18 cellular contexts compared by ENCODE assay signal in genomic region chr4:37999000-37999745, GRCh38. TPM values are rescaled to one million over a fixed set of nuclear protein-coding genes. Genes with fewer than 3 reads are reported as not detected.
DNase-seq lines count a peak whose midpoint lies in the region; ATAC-seq and TF ChIP-seq lines count a peak whose summit lies in the region.
"Had no signal": no experiment of that assay in that cellular context is flagged by ENCODE, and none has a peak within 500 bp of the region (broad histone marks: within the 10 kb centered on the region; RNA-seq: fewer than 3 reads in every experiment).

No MANE protein-coding gene starts in this region.

- no peaks in the 10 kb centered on the region for H3K27me3 Mint-ChIP-seq in activated T-helper 1 cell treated with anti-CD3 and anti-CD28 coated beads, Interleukin-12 subunit alpha, Interleukin-12 subunit beta, Interleukin-2, Interleukin-4 antibody, amounts not matched to agents 30 ng/mL and 10 ng/mL and 1 ng/mL, durations not matched to agents 14 hours and 24 hours and 36 hours (ENCODE audit: insufficient read depth)
- H3K27me3 Mint-ChIP-seq in nephron (ENCODE audit: low read depth): no peaks in the 10 kb centered on the region
- H3K27me3 Mint-ChIP-seq: CD8-positive, alpha-beta memory T cell had no signal

- H3K27ac ChIP-seq in neuronal stem cell (replicated peaks; ENCODE audit: low read length): no peak overlapping the region
- H3K27ac ChIP-seq: epithelial cell of prostate, heart right ventricle, spleen had no signal

- no peak overlapping the region for H2BK120ac ChIP-seq in neuronal stem cell (ENCODE audit: low read depth, low read length)

- H3K4ac ChIP-seq in neuronal stem cell (ENCODE audit: low read length): no peak overlapping the region

- no peaks in the 10 kb centered on the region for H3K27me3 ChIP-seq in neuronal stem cell (ENCODE audit: control insufficient read depth in 3 of 3, insufficient read depth in 3 of 3, low read depth in 1 of 3, low read length in 3 of 3)
- H3K27me3 ChIP-seq: heart right ventricle, spleen had no signal

- no peak overlapping the region for H3K18ac ChIP-seq in neuronal stem cell (ENCODE audit: low read length)

- H2BK12ac ChIP-seq in neuronal stem cell (ENCODE audit: low read length): no peak overlapping the region

- H3K36me3 ChIP-seq in neuronal stem cell (replicated peaks in 1 of 2; ENCODE audit: control insufficient read depth in 2 of 2, insufficient read depth in 2 of 2, low read length in 2 of 2): no peaks in the 10 kb centered on the region
- H3K36me3 ChIP-seq: heart right ventricle, thoracic aorta had no signal

- H3K9me3 ChIP-seq in neuronal stem cell (replicated peaks in 1 of 2; ENCODE audit: control insufficient read depth in 2 of 2, insufficient read depth in 1 of 2, low read depth in 1 of 2, low read length in 2 of 2): no peaks in the 10 kb centered on the region
- H3K9me3 ChIP-seq: heart right ventricle, spleen, thoracic aorta had no signal

- intact Hi-C loops in activated T-helper 1 cell treated with anti-CD3 and anti-CD28 coated beads, Interleukin-12 subunit alpha, Interleukin-12 subunit beta, Interleukin-2, Interleukin-4 antibody, amounts not matched to agents 30 ng/mL and 10 ng/mL and 1 ng/mL, durations not matched to agents 14 hours and 24 hours and 36 hours (cut with micrococcal nuclease): no loop called here

- peaks cover 4 to 22% of the 10 kb centered on the region in 2 donors for H3K4me1 ChIP-seq in neuronal stem cell (ENCODE audit: control insufficient read depth in 2 of 2, insufficient read depth in 1 of 2, low read depth in 1 of 2, low read length in 2 of 2)

- H4K8ac ChIP-seq in neuronal stem cell (ENCODE audit: low read depth, low read length): no peak overlapping the region

- H3K4me3 Mint-ChIP-seq in activated T-helper 1 cell treated with anti-CD3 and anti-CD28 coated beads, Interleukin-12 subunit alpha, Interleukin-12 subunit beta, Interleukin-2, Interleukin-4 antibody, amounts not matched to agents 30 ng/mL and 10 ng/mL and 1 ng/mL, durations not matched to agents 14 hours and 24 hours and 36 hours: no peak overlapping the region
- H3K4me3 Mint-ChIP-seq in nephron: peak overlapping the region in 1 of 3 experiments; percentile 54

- no peak overlapping the region for H3K23ac ChIP-seq in neuronal stem cell (ENCODE audit: low read depth, low read length, poor library complexity)

- H3K4me1 Mint-ChIP-seq in activated T-helper 1 cell treated with anti-CD3 and anti-CD28 coated beads, Interleukin-12 subunit alpha, Interleukin-12 subunit beta, Interleukin-2, Interleukin-4 antibody, amounts not matched to agents 30 ng/mL and 10 ng/mL and 1 ng/mL, durations not matched to agents 14 hours and 24 hours and 36 hours (ENCODE audit: low read depth): peaks cover 39% of the 10 kb centered on the region
- H3K4me1 Mint-ChIP-seq in nephron: peaks cover 78% of the 10 kb centered on the region

- H3K14ac ChIP-seq in neuronal stem cell (ENCODE audit: low read length): no peak overlapping the region

- H3K9ac ChIP-seq in neuronal stem cell (ENCODE audit: low read depth, low read length, poor library complexity): no peak overlapping the region

- H2AK5ac ChIP-seq in neuronal stem cell (ENCODE audit: low read depth, low read length): no peak overlapping the region

- H2AFZ ChIP-seq in neuronal stem cell (ENCODE audit: low read length): no peak overlapping the region

- H3K4me2 ChIP-seq in neuronal stem cell (ENCODE audit: insufficient read depth, low read length, poor library complexity, severe bottlenecking): no peak overlapping the region

- H3K4me3 ChIP-seq in neuronal stem cell (ENCODE audit: low read length in 2 of 2): no peak overlapping the region
- H3K4me3 ChIP-seq: heart right ventricle, lung, spleen, thoracic aorta had no signal

- H2BK5ac ChIP-seq in neuronal stem cell (ENCODE audit: low read length): no peak overlapping the region

- whole genome bisulfite sequencing in neuronal stem cell (ENCODE audit: extremely low coverage in 2 of 2, insufficient read length in 2 of 2, insufficient replicate concordance in 1 of 2), 2 donors: no CpG with 5 or more reads among the region's 12 CpGs

- ATAC-seq in esophagus mucosa: no peak

- DNase-seq in NCI-H1417 (lab: John Stamatoyannopoulos, UW): peak; percentile 17 to 85 (median 73)
- DNase-seq in NCI-H1417 treated with DMSO at 0.1 percent for 48 hours (lab: John Stamatoyannopoulos, UW): no peak
- peak; percentile 13 for DNase-seq in NCI-H2107 (lab: John Stamatoyannopoulos, UW)
- DNase-seq in activated T-helper 1 cell treated with anti-CD3 and anti-CD28 coated beads, Interleukin-12 subunit alpha, Interleukin-12 subunit beta, Interleukin-2, Interleukin-4 antibody, amounts not matched to agents 30 ng/mL and 10 ng/mL and 1 ng/mL, durations not matched to agents 14 hours and 24 hours and 36 hours (ENCODE audit: low spot score): no peak
- no peak for DNase-seq in neuronal stem cell (ENCODE audit: low spot score)
- no peak for DNase-seq in amniotic stem cell (lab: John Stamatoyannopoulos, UW)
- DNase-seq: 8988T; activated effector memory CD4-positive, alpha-beta T cell treated with Interleukin-2 at 50 U/mL for 16 hours; central memory CD4-positive, alpha-beta T cell; heart right ventricle; NCI-H1048; spleen had no signal

- no peak overlapping the region for H4K91ac ChIP-seq in neuronal stem cell (ENCODE audit: low read depth, low read length, poor library complexity)

- no peak overlapping the region for H2BK15ac ChIP-seq in neuronal stem cell (ENCODE audit: low read length)

- peak overlapping the region; percentile 9 for H3K27ac Mint-ChIP-seq in activated T-helper 1 cell treated with anti-CD3 and anti-CD28 coated beads, Interleukin-12 subunit alpha, Interleukin-12 subunit beta, Interleukin-2, Interleukin-4 antibody, amounts not matched to agents 30 ng/mL and 10 ng/mL and 1 ng/mL, durations not matched to agents 14 hours and 24 hours and 36 hours
- peak overlapping the region in 2 of 3 experiments; percentile 49 to 58 for H3K27ac Mint-ChIP-seq in nephron

- H3K9me3 Mint-ChIP-seq in activated T-helper 1 cell treated with anti-CD3 and anti-CD28 coated beads, Interleukin-12 subunit alpha, Interleukin-12 subunit beta, Interleukin-2, Interleukin-4 antibody, amounts not matched to agents 30 ng/mL and 10 ng/mL and 1 ng/mL, durations not matched to agents 14 hours and 24 hours and 36 hours: no peaks in the 10 kb centered on the region
- no peaks in the 10 kb centered on the region for H3K9me3 Mint-ChIP-seq in nephron
- H3K9me3 Mint-ChIP-seq: CD8-positive, alpha-beta memory T cell had no signal

- H3K79me1 ChIP-seq in neuronal stem cell (ENCODE audit: low read depth, low read length): peaks cover 3% of the 10 kb centered on the region

- no peak for TF ChIP-seq CTCF in nephron (IDR thresholded peaks at IDR 0.05; ENCODE audit: unreplicated experiment in 3 of 3)

- peaks cover 2% of the 10 kb centered on the region for H3K36me3 Mint-ChIP-seq in activated T-helper 1 cell treated with anti-CD3 and anti-CD28 coated beads, Interleukin-12 subunit alpha, Interleukin-12 subunit beta, Interleukin-2, Interleukin-4 antibody, amounts not matched to agents 30 ng/mL and 10 ng/mL and 1 ng/mL, durations not matched to agents 14 hours and 24 hours and 36 hours (ENCODE audit: low read depth)
- no peaks in the 10 kb centered on the region for H3K36me3 Mint-ChIP-seq in nephron (ENCODE audit: low read depth)

RNA-seq across cellular contexts. Expression of gene PTTG2, which starts 39.0 kb away (rescaled TPM):
- 0.29 and 0.66 TPM in 2 replicates for total RNA-seq in activated T-helper 1 cell treated with anti-CD3 and anti-CD28 coated beads, Interleukin-12 subunit alpha, Interleukin-12 subunit beta, Interleukin-2, Interleukin-4 antibody, amounts not matched to agents 30 ng/mL and 10 ng/mL and 1 ng/mL, durations not matched to agents 14 hours and 24 hours and 36 hours
- 0.44 TPM for total RNA-seq in esophagus mucosa
- not detected for polyA plus RNA-seq in neuronal stem cell (2013, experiment 1 of 2)
- not detected for polyA plus RNA-seq in neuronal stem cell (2013, experiment 2 of 2)
- polyA plus RNA-seq: CD8-positive, alpha-beta memory T cell had no signal

Comparison
In these comparisons a context has a peak if more than half of its experiments do, and no peak if none do; other contexts are left out.
1. DNase-seq: peak in NCI-H1417 (3 of 3) and NCI-H2107 (single experiment); none in NCI-H1417 treated with DMSO at 0.1 percent for 48 hours (single experiment), activated T-helper 1 cell treated with anti-CD3 and anti-CD28 coated beads, Interleukin-12 subunit alpha, Interleukin-12 subunit beta, Interleukin-2, Interleukin-4 antibody, amounts not matched to agents 30 ng/mL and 10 ng/mL and 1 ng/mL, durations not matched to agents 14 hours and 24 hours and 36 hours (single experiment), neuronal stem cell (single experiment) and amniotic stem cell (single experiment).